ENCODE assay signal across 1 cellular context in the genomic region with DNA sequence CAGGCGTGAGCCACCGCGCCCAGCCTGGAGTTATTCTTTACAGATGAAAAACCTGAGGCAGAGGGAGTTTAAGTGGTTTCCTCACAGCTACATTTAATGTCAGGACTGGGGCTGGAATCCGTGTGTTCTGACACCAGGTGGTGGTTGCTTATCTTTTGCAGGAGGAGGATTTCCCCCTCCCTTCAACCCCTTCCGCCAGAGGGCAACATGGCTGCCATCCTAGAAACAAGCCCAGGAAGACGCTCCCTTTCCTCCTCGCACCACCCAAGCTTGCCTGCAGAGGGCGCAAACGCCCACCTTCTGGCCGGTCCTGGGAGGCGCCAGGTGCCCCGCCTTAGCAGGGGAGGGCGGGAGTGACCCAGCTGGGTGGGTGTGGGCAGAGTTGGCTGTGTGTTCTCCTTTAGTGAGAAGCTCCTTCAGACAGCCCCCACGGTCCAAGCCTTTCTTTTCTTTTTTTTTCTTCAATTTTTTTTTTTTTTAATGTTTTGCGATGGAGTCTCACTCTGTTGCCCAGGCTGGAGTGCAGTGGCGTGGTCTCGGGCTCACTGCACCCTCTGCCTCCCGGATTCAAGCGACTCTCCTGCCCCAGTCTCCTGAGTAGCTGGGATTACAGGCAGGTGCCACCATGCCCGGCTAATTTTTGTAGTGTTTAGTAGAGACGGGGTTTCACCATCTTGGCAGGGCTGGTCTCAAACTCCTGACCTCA.
TF ChIP-seq lines count a peak whose summit lies in the region.

No MANE protein-coding gene starts in this region.

TF ChIP-seq in K562, 482 proteins besides CTCF, POLR2A, EP300 and RAD21 (continued from another document and continues in another):
- TF ChIP-seq ZNF592 (IDR thresholded peaks at IDR 0.05), result no peak
- no peak for TF ChIP-seq TCF7 (IDR thresholded peaks at IDR 0.05; ENCODE audit: borderline replicate concordance)
- no peak for TF ChIP-seq ZNF408 (CRISPR knock-in tag; IDR thresholded peaks at IDR 0.05; ENCODE audit: low read depth)
- TF ChIP-seq JUND (IDR thresholded peaks at IDR 0.05; ENCODE audit: borderline replicate concordance, low read depth, low read length), result peak; percentile 13; the same call in 1 of the 2 replicates
- no peak; the same call in 2 of the 3 replicates for TF ChIP-seq JUND (tag; IDR thresholded peaks at IDR 0.05; ENCODE audit: borderline replicate concordance, low read depth, low read length)
- no peak for TF ChIP-seq ZNF124 (CRISPR knock-in tag; IDR thresholded peaks at IDR 0.05)
- no peak for TF ChIP-seq ZBTB1 (CRISPR knock-in tag; IDR thresholded peaks at IDR 0.05; ENCODE audit: borderline replicate concordance, low read depth)
- TF ChIP-seq ZNF518B (CRISPR knock-in tag; IDR thresholded peaks at IDR 0.05), result no peak
- TF ChIP-seq, protein P1, sequence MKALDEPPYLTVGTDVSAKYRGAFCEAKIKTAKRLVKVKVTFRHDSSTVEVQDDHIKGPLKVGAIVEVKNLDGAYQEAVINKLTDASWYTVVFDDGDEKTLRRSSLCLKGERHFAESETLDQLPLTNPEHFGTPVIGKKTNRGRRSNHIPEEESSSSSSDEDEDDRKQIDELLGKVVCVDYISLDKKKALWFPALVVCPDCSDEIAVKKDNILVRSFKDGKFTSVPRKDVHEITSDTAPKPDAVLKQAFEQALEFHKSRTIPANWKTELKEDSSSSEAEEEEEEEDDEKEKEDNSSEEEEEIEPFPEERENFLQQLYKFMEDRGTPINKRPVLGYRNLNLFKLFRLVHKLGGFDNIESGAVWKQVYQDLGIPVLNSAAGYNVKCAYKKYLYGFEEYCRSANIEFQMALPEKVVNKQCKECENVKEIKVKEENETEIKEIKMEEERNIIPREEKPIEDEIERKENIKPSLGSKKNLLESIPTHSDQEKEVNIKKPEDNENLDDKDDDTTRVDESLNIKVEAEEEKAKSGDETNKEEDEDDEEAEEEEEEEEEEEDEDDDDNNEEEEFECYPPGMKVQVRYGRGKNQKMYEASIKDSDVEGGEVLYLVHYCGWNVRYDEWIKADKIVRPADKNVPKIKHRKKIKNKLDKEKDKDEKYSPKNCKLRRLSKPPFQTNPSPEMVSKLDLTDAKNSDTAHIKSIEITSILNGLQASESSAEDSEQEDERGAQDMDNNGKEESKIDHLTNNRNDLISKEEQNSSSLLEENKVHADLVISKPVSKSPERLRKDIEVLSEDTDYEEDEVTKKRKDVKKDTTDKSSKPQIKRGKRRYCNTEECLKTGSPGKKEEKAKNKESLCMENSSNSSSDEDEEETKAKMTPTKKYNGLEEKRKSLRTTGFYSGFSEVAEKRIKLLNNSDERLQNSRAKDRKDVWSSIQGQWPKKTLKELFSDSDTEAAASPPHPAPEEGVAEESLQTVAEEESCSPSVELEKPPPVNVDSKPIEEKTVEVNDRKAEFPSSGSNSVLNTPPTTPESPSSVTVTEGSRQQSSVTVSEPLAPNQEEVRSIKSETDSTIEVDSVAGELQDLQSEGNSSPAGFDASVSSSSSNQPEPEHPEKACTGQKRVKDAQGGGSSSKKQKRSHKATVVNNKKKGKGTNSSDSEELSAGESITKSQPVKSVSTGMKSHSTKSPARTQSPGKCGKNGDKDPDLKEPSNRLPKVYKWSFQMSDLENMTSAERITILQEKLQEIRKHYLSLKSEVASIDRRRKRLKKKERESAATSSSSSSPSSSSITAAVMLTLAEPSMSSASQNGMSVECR (CRISPR knock-in tag; IDR thresholded peaks at IDR 0.05), result no peak
- TF ChIP-seq CREB1 (IDR thresholded peaks at IDR 0.05), result no peak
- TF ChIP-seq CREB1 (CRISPR knock-in tag; IDR thresholded peaks at IDR 0.05), result peak; percentile 20; the same call in 1 of the 2 replicates
- TF ChIP-seq, protein P2, sequence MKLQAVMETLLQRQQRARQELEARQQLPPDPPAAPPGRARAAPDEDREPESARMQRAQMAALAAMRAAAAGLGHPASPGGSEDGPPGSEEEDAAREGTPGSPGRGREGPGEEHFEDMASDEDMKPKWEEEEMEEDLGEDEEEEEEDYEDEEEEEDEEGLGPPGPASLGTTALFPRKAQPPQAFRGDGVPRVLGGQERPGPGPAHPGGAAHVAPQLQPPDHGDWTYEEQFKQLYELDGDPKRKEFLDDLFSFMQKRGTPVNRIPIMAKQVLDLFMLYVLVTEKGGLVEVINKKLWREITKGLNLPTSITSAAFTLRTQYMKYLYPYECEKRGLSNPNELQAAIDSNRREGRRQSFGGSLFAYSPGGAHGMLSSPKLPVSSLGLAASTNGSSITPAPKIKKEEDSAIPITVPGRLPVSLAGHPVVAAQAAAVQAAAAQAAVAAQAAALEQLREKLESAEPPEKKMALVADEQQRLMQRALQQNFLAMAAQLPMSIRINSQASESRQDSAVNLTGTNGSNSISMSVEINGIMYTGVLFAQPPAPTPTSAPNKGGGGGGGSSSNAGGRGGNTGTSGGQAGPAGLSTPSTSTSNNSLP (IDR thresholded peaks at IDR 0.05; ENCODE audit: borderline replicate concordance, low read depth, low read length), result no peak
- TF ChIP-seq ZNF239 (CRISPR knock-in tag; IDR thresholded peaks at IDR 0.05), result no peak
- TF ChIP-seq, protein P3, sequence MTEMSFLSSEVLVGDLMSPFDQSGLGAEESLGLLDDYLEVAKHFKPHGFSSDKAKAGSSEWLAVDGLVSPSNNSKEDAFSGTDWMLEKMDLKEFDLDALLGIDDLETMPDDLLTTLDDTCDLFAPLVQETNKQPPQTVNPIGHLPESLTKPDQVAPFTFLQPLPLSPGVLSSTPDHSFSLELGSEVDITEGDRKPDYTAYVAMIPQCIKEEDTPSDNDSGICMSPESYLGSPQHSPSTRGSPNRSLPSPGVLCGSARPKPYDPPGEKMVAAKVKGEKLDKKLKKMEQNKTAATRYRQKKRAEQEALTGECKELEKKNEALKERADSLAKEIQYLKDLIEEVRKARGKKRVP (CRISPR knock-in tag; IDR thresholded peaks at IDR 0.05), result no peak
- TF ChIP-seq EP400 (IDR thresholded peaks at IDR 0.05), result no peak
- no peak for TF ChIP-seq LCOR (CRISPR knock-in tag; IDR thresholded peaks at IDR 0.05)
- TF ChIP-seq, protein P4, sequence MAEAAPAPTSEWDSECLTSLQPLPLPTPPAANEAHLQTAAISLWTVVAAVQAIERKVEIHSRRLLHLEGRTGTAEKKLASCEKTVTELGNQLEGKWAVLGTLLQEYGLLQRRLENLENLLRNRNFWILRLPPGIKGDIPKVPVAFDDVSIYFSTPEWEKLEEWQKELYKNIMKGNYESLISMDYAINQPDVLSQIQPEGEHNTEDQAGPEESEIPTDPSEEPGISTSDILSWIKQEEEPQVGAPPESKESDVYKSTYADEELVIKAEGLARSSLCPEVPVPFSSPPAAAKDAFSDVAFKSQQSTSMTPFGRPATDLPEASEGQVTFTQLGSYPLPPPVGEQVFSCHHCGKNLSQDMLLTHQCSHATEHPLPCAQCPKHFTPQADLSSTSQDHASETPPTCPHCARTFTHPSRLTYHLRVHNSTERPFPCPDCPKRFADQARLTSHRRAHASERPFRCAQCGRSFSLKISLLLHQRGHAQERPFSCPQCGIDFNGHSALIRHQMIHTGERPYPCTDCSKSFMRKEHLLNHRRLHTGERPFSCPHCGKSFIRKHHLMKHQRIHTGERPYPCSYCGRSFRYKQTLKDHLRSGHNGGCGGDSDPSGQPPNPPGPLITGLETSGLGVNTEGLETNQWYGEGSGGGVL (CRISPR knock-in tag; IDR thresholded peaks at IDR 0.05), result no peak
- no peak for TF ChIP-seq XRCC3 (IDR thresholded peaks at IDR 0.05)
- TF ChIP-seq, protein P5, sequence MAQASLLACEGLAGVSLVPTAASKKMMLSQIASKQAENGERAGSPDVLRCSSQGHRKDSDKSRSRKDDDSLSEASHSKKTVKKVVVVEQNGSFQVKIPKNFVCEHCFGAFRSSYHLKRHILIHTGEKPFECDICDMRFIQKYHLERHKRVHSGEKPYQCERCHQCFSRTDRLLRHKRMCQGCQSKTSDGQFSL (CRISPR knock-in tag; IDR thresholded peaks at IDR 0.05), result no peak
- TF ChIP-seq, protein P5 (tag; IDR thresholded peaks at IDR 0.05), result no peak
- TF ChIP-seq, protein P6, sequence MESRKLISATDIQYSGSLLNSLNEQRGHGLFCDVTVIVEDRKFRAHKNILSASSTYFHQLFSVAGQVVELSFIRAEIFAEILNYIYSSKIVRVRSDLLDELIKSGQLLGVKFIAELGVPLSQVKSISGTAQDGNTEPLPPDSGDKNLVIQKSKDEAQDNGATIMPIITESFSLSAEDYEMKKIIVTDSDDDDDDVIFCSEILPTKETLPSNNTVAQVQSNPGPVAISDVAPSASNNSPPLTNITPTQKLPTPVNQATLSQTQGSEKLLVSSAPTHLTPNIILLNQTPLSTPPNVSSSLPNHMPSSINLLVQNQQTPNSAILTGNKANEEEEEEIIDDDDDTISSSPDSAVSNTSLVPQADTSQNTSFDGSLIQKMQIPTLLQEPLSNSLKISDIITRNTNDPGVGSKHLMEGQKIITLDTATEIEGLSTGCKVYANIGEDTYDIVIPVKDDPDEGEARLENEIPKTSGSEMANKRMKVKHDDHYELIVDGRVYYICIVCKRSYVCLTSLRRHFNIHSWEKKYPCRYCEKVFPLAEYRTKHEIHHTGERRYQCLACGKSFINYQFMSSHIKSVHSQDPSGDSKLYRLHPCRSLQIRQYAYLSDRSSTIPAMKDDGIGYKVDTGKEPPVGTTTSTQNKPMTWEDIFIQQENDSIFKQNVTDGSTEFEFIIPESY (CRISPR knock-in tag; IDR thresholded peaks at IDR 0.05), result no peak
- TF ChIP-seq NFE2L1 (tag; IDR thresholded peaks at IDR 0.05; ENCODE audit: borderline replicate concordance, low read depth), result no peak
- TF ChIP-seq PREB (CRISPR knock-in tag; IDR thresholded peaks at IDR 0.05), result no peak
- TF ChIP-seq, protein P7, sequence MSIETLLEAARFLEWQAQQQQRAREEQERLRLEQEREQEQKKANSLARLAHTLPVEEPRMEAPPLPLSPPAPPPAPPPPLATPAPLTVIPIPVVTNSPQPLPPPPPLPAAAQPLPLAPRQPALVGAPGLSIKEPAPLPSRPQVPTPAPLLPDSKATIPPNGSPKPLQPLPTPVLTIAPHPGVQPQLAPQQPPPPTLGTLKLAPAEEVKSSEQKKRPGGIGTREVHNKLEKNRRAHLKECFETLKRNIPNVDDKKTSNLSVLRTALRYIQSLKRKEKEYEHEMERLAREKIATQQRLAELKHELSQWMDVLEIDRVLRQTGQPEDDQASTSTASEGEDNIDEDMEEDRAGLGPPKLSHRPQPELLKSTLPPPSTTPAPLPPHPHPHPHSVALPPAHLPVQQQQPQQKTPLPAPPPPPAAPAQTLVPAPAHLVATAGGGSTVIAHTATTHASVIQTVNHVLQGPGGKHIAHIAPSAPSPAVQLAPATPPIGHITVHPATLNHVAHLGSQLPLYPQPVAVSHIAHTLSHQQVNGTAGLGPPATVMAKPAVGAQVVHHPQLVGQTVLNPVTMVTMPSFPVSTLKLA (conservative IDR thresholded peaks at IDR 0.05), result peak in 1 of 2 experiments; percentile 46; a peak in 1 of 4 replicates
- TF ChIP-seq SNIP1 (IDR thresholded peaks at IDR 0.05; ENCODE audit: low read depth), result no peak
- no peak for TF ChIP-seq ZKSCAN8 (CRISPR knock-in tag; IDR thresholded peaks at IDR 0.05)
